ENCODE assay signal across 8 cellular contexts in the genomic region with DNA sequence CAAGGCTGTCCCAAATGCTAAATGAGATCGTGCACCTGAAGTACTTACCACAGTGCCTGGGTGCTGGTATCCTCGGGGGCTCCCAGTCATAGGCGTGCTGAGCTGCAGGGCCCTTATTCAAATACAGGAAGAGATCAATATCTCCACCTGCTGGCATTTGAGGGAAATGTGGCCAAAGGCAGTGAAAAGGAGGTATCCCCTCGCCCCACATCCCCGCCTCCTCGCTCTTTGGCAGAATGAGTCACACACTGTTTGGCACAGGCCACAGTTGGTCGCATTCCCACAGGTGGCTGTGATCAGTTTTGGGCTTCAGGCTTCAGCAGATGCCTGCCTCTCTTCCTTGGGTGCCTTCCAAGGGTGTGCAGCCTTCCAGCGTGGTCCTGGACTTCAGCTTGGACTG. TPM values are rescaled to one million over a fixed set of nuclear protein-coding genes. Genes with fewer than 3 reads are reported as not detected.
A peak's percentile ranks its signal among the peaks of the same experiment; 100 is the strongest.
DNase-seq lines count a peak whose midpoint lies in the region; ATAC-seq, FAIRE-seq and TF ChIP-seq lines count a peak whose summit lies in the region.

No MANE protein-coding gene starts in this region.

- POLR2A ChIA-PET in PC-3 (lab: Charles Lee; ENCODE audit: unreplicated experiment) = no interaction called here

- no peaks in the 10 kb centered on the region for H3K9me3 Mint-ChIP-seq in activated T-helper 2 cell treated with anti-CD3 and anti-CD28 coated beads, Interferon-gamma antibody, Interleukin-2, Interleukin-4, amounts not matched to agents 10 μg/mL and 5 μg/mL and 100 μg/mL, durations not matched to agents 14 hours and 24 hours and 36 hours

- TF ChIP-seq CTCF in D721Med (IDR thresholded peaks at IDR 0.05; ENCODE audit: insufficient read depth, missing control alignments) (peak; percentile 35), PC-3 (conservative IDR thresholded peaks at IDR 0.05; ENCODE audit: low read depth, low read length) (peak; percentile 74)

- WGBS in small intestine, 3 donors = 6 to 11% (median 9%) methylated on average over 8 of the region's 8 CpGs

- no peaks in the 10 kb centered on the region for H3K27me3 ChIP-seq in PC-3 (ENCODE audit: low read length)
- H3K27me3 ChIP-seq in small intestine (ENCODE audit: control insufficient read depth in 2 of 2, insufficient read depth in 2 of 2, low read length in 2 of 2) = no peaks in the 10 kb centered on the region

- H3K4me3 ChIP-seq in PC-3 (ENCODE audit: low read length) (no peak overlapping the region), small intestine (ENCODE audit: low read depth in 1 of 2, low read length in 2 of 2) (no peak overlapping the region)

- H3K27ac Mint-ChIP-seq in activated T-helper 2 cell treated with anti-CD3 and anti-CD28 coated beads, Interferon-gamma antibody, Interleukin-2, Interleukin-4, amounts not matched to agents 10 μg/mL and 5 μg/mL and 100 μg/mL, durations not matched to agents 14 hours and 24 hours and 36 hours = no peak overlapping the region

- no peak overlapping the region for H3K4me3 Mint-ChIP-seq in activated T-helper 2 cell treated with anti-CD3 and anti-CD28 coated beads, Interferon-gamma antibody, Interleukin-2, Interleukin-4, amounts not matched to agents 10 μg/mL and 5 μg/mL and 100 μg/mL, durations not matched to agents 14 hours and 24 hours and 36 hours (ENCODE audit: low read depth)

- no peaks in the 10 kb centered on the region for H4K20me1 ChIP-seq in PC-3 (ENCODE audit: low read length)

- ATAC-seq in GM19455 (IDR thresholded peaks at IDR 0.05; ENCODE audit: unreplicated experiment) = peak; percentile 76
- peak; percentile 91 for ATAC-seq in PC-3

- no peaks in the 10 kb centered on the region for H3K9me2 ChIP-seq in PC-3 (replicated peaks; ENCODE audit: low read length)

- H3K9ac ChIP-seq in PC-3 (ENCODE audit: low read length) = no peak overlapping the region

- H3K79me2 ChIP-seq in PC-3 (ENCODE audit: low read length) = no peaks in the 10 kb centered on the region

- H3K9me3 ChIP-seq in PC-3 (ENCODE audit: low read length) (no peaks in the 10 kb centered on the region), small intestine (ENCODE audit: control insufficient read depth, low read depth) (no peaks in the 10 kb centered on the region)

- no peaks in the 10 kb centered on the region for H3K36me3 Mint-ChIP-seq in activated T-helper 2 cell treated with anti-CD3 and anti-CD28 coated beads, Interferon-gamma antibody, Interleukin-2, Interleukin-4, amounts not matched to agents 10 μg/mL and 5 μg/mL and 100 μg/mL, durations not matched to agents 14 hours and 24 hours and 36 hours (ENCODE audit: low read depth)

- intact Hi-C loops in PC-3 (cut with micrococcal nuclease) = loop anchor here (2.0 to 5.0 kb wide), 2 partner anchors 95 to 284 kb away; partner anchors contain the start of genes CETN2 and NSDHL
- intact Hi-C loops in activated T-helper 2 cell treated with anti-CD3 and anti-CD28 coated beads, Interferon-gamma antibody, Interleukin-2, Interleukin-4, amounts not matched to agents 10 μg/mL and 5 μg/mL and 100 μg/mL, durations not matched to agents 14 hours and 24 hours and 36 hours (cut with micrococcal nuclease) = no loop called here

- peaks cover 3% of the 10 kb centered on the region for H3K4me1 Mint-ChIP-seq in activated T-helper 2 cell treated with anti-CD3 and anti-CD28 coated beads, Interferon-gamma antibody, Interleukin-2, Interleukin-4, amounts not matched to agents 10 μg/mL and 5 μg/mL and 100 μg/mL, durations not matched to agents 14 hours and 24 hours and 36 hours (ENCODE audit: low read depth)

- H3K36me3 ChIP-seq in PC-3 (ENCODE audit: low read depth, low read length) (no peaks in the 10 kb centered on the region), small intestine (ENCODE audit: control insufficient read depth in 2 of 2, insufficient read depth in 2 of 2, low read length in 2 of 2) (no peaks in the 10 kb centered on the region)

- CTCF ChIA-PET in PC-3 (lab: Charles Lee) = interaction anchor here (1.0 kb wide), 1 partner anchor 31 kb away, joined by 3 read pairs; no protein-coding TSS in a partner anchor

- no peak overlapping the region for H3K27ac ChIP-seq in PC-3 (ENCODE audit: low read length)
- H3K27ac ChIP-seq in small intestine (ENCODE audit: low read depth in 1 of 2, low read length in 1 of 2) = no peak overlapping the region

- no TSS peak for BruUV-seq in PC-3 (replicated peaks; lab: Mats Ljungman, UMichigan)

- H3K4me1 ChIP-seq in PC-3 (ENCODE audit: insufficient read depth, low read length) (peaks cover 12% of the 10 kb centered on the region), small intestine (ENCODE audit: control insufficient read depth in 2 of 2, insufficient read depth in 1 of 2, low read depth in 1 of 2, low read length in 1 of 2) (no peaks in the 10 kb centered on the region)

- no peaks in the 10 kb centered on the region for H3F3A ChIP-seq in PC-3 (ENCODE audit: low read length, unreplicated experiment)

- FAIRE-seq in D721Med (lab: Jason Lieb, UNC) (no peak), small intestine (lab: Jason Lieb, UNC) (no peak)

- DNase-seq in D721Med (ENCODE audit: insufficient read length, low spot score) = peak; percentile 43
- DNase-seq in HuH-7 (ENCODE audit: low spot score) = peak; percentile 56
- DNase-seq in PC-3 = peak; percentile 96
- peak; percentile 13 for DNase-seq in activated T-helper 2 cell treated with anti-CD3 and anti-CD28 coated beads, Interferon-gamma antibody, Interleukin-2, Interleukin-4, amounts not matched to agents 10 μg/mL and 5 μg/mL and 100 μg/mL, durations not matched to agents 14 hours and 24 hours and 36 hours (ENCODE audit: low spot score)
- DNase-seq in globus pallidus (ENCODE audit: low spot score) = peak; percentile 46
- peak; percentile 34 for DNase-seq in small intestine
- DNase-seq in mesenteric fat pad (ENCODE audit: low spot score) = no peak

- H3K27me3 Mint-ChIP-seq in activated T-helper 2 cell treated with anti-CD3 and anti-CD28 coated beads, Interferon-gamma antibody, Interleukin-2, Interleukin-4, amounts not matched to agents 10 μg/mL and 5 μg/mL and 100 μg/mL, durations not matched to agents 14 hours and 24 hours and 36 hours (ENCODE audit: low read depth) = no peaks in the 10 kb centered on the region

- peak overlapping the region; percentile 32; the same call in 1 of the 2 replicates for H3K4me2 ChIP-seq in PC-3 (ENCODE audit: low read length)

- H2AFZ ChIP-seq in PC-3 (ENCODE audit: low read length) = no peak overlapping the region

RNA-seq across cellular contexts. Expression of gene ZNF185, which starts 28.4 kb away (rescaled TPM):
- total RNA-seq in PC-3 (2014; rRNA removed) = 68.9 and 77.0 TPM in 2 replicates
- 0.68 and 0.83 TPM in 2 replicates for total RNA-seq in activated T-helper 2 cell treated with anti-CD3 and anti-CD28 coated beads, Interferon-gamma antibody, Interleukin-2, Interleukin-4, amounts not matched to agents 10 μg/mL and 5 μg/mL and 100 μg/mL, durations not matched to agents 14 hours and 24 hours and 36 hours
- polyA plus RNA-seq in small intestine = 1 to 10 TPM in 2 of 3 donors, under 1 TPM in 1; 0.45 to 1.4 (median 1.1) TPM
- total RNA-seq in mesenteric fat pad = 6.3 TPM
